ENCODE assay signal across 8 cellular contexts in genomic region chr4:10115271-10115656, GRCh38. TPM values are rescaled to one million over a fixed set of nuclear protein-coding genes. Genes with fewer than 3 reads are reported as not detected.
DNase-seq lines count a peak whose midpoint lies in the region; ATAC-seq, FAIRE-seq and TF ChIP-seq lines count a peak whose summit lies in the region.

No MANE protein-coding gene starts in this region.

- H3K27me3 ChIP-seq in Loucy (ENCODE audit: insufficient read depth, low read length, poor library complexity, severe bottlenecking): no peaks in the 10 kb centered on the region

- no TSS peak for BruUV-seq in MCF 10A (replicated peaks; lab: Mats Ljungman, UMichigan)

- peaks cover 26% of the 10 kb centered on the region for H3K4me1 Mint-ChIP-seq in MCF 10A (ENCODE audit: insufficient read depth, unreplicated experiment)

- H3K27me3 Mint-ChIP-seq in MCF 10A (ENCODE audit: insufficient read depth, unreplicated experiment): no peaks in the 10 kb centered on the region

- intact Hi-C loops in MCF 10A (cut with micrococcal nuclease): loop anchor here (1.0 to 5.0 kb wide), 3 partner anchors 41 to 423 kb away; no protein-coding TSS in a partner anchor

- H3F3A ChIP-seq in Loucy (ENCODE audit: low read depth): no peaks in the 10 kb centered on the region

- H3K4me3 ChIP-seq in Loucy (ENCODE audit: low read length, poor library complexity, severe bottlenecking): peak overlapping the region; percentile 92

- peaks cover 76% of the 10 kb centered on the region for H3K4me1 ChIP-seq in Loucy (ENCODE audit: insufficient read depth, low read length, poor library complexity, severe bottlenecking)

- no peaks in the 10 kb centered on the region for H3K9me2 ChIP-seq in Loucy (replicated peaks; ENCODE audit: low read depth, low read length)

- TF ChIP-seq CTCF in Loucy (conservative IDR thresholded peaks at IDR 0.05; ENCODE audit: low read length) (no peak), MCF 10A (IDR thresholded peaks at IDR 0.05; ENCODE audit: unreplicated experiment) (no peak)

- H3K79me2 ChIP-seq in Loucy (ENCODE audit: insufficient read depth, low read length): peaks cover 78% of the 10 kb centered on the region

- POLR2A ChIA-PET in MCF 10A (lab: Yijun Ruan, JAX): interaction anchor here (0.6 to 1.7 kb wide), 10 partner anchors 8 to 429 kb away, joined by 3 to 10 read pairs (median 5); no protein-coding TSS in a partner anchor

- H3K9me3 ChIP-seq in Loucy (ENCODE audit: insufficient read depth, low read depth, low read length): no peaks in the 10 kb centered on the region

- peak; percentile 12 to 33 for DNase-seq in AML-193 (lab: John Stamatoyannopoulos, UW)
- DNase-seq in MCF 10A (ENCODE audit: unreplicated experiment): peak; percentile 53
- peak; percentile 50 for DNase-seq in medulla oblongata (ENCODE audit: extremely low spot score)
- DNase-seq in stimulated activated naive CD4-positive, alpha-beta T cell treated with Interleukin-2 at 50 U/mL for 16 hours (lab: John Stamatoyannopoulos, UW): no peak
- DNase-seq in OCI-M2 (lab: John Stamatoyannopoulos, UW; ENCODE audit: unreplicated experiment): no peak
- DNase-seq in GM12892 (ENCODE audit: insufficient read length): no peak

- no peak for ATAC-seq in HG03342 (IDR thresholded peaks at IDR 0.05; ENCODE audit: unreplicated experiment)

- TF ChIP-seq POLR2A in GM12892 (IDR thresholded peaks at IDR 0.05; ENCODE audit: low read depth, low read length): no peak

- H3K4me3 Mint-ChIP-seq in MCF 10A (ENCODE audit: unreplicated experiment): peak overlapping the region; percentile 90

- H3K36me3 ChIP-seq in Loucy (ENCODE audit: insufficient read depth, low read length): peaks cover 54% of the 10 kb centered on the region; the same call in 1 of the 2 replicates

- CTCF ChIA-PET in MCF 10A (lab: Yijun Ruan, JAX): interaction anchor here (0.6 to 1.6 kb wide), 2 partner anchors 11 to 295 kb away, joined by 5 to 6 read pairs; no protein-coding TSS in a partner anchor

- H2AFZ ChIP-seq in Loucy (ENCODE audit: low read length): no peak overlapping the region

- H3K9ac ChIP-seq in Loucy (ENCODE audit: low read depth, low read length, poor library complexity, severe bottlenecking): peak overlapping the region; percentile 94

- H4K20me1 ChIP-seq in Loucy (ENCODE audit: insufficient read depth, low read length, poor library complexity, severe bottlenecking): peaks cover 58% of the 10 kb centered on the region

- peak overlapping the region; percentile 99 for H3K4me2 ChIP-seq in Loucy (ENCODE audit: low read depth, low read length, poor library complexity, severe bottlenecking)

- no peak for FAIRE-seq in GM12892 (lab: Jason Lieb, UNC)

- H3K27ac Mint-ChIP-seq in MCF 10A (ENCODE audit: low read depth, unreplicated experiment): peak overlapping the region; percentile 14

- peaks cover 56% of the 10 kb centered on the region for H3K36me3 Mint-ChIP-seq in MCF 10A (ENCODE audit: insufficient read depth, unreplicated experiment)

- no peaks in the 10 kb centered on the region for H3K9me3 Mint-ChIP-seq in MCF 10A (ENCODE audit: unreplicated experiment)

RNA-seq across cellular contexts. Expression of gene WDR1, which starts 1.3 kb away (rescaled TPM):
- total RNA-seq in MCF 10A (2022): 240 and 246 TPM in 2 replicates
- 137 TPM for polyA plus RNA-seq in GM12892 (2012; ENCODE audit: missing spikeins)

Comparison
In these comparisons a context has a peak if more than half of its experiments do, and no peak if none do; other contexts are left out.
1. DNase-seq: peak in AML-193 (2 of 2), MCF 10A (single experiment) and medulla oblongata (single experiment); none in stimulated activated naive CD4-positive, alpha-beta T cell treated with Interleukin-2 at 50 U/mL for 16 hours (single experiment), OCI-M2 (single experiment) and GM12892 (single experiment).